Comparison of ENCODE assay signal across 8 cellular contexts in the genomic region with DNA sequence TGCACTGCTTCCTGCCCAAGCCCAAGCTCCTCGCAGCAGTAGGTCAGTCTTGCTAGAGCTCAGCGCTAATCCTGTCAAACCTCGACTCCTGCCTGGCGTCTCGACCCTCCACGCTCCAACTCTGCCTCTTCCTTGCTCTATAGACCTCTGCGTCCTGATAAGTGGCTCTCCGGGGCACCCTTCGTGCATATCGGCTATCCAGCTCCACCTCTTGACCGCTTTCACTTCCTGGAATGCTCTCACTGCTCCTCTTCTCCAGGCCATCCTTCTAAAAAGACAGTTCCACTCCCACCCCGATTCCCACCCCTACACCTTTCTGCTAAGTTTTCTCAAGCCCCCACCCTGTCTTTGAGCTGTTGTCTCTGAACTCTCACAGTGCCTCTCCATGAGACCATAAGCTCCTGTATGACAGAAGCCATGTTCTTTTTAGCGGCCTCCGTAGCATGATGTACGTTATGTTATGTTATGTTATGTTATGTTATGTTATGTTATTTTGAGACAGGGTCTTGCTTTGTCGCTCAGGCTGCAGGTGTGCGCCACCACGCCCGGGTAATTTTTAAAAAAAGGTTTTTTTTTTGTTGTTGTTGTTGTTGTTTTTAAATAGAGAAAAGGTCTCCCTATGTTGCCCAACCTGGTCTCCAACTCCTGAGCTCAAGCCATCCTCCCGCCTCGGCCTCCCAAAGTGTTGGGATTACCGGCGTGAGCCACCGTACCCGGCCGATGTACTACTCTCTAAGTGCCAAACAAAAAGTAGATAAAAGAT. TPM values are rescaled to one million over a fixed set of nuclear protein-coding genes. Genes with fewer than 3 reads are reported as not detected.
A peak's percentile ranks its signal among the peaks of the same experiment; 100 is the strongest.
DNase-seq lines count a peak whose midpoint lies in the region; ATAC-seq and TF ChIP-seq lines count a peak whose summit lies in the region.

No MANE protein-coding gene starts in this region.

- H3K27ac Mint-ChIP-seq in CD14-positive monocyte (peak overlapping the region; percentile 98 to 100 (median 99)), H9 (peak overlapping the region; percentile 88 to 99 (median 97))

- H2BK12ac ChIP-seq in H9 (ENCODE audit: insufficient read length, low read depth, low read length), result no peak overlapping the region

- H3K27ac ChIP-seq in H9 (ENCODE audit: insufficient read length, low read depth, low read length) (peak overlapping the region; percentile 4), Panc1 (ENCODE audit: low read length) (peak overlapping the region; percentile 71), dorsolateral prefrontal cortex (peak overlapping the region in 58 of 59 donors; percentile 67 to 97 (median 90)), mesodermal cell (ENCODE audit: low read depth, low read length, severe bottlenecking) (peak overlapping the region; percentile 83), uterus (peak overlapping the region; percentile 84 to 92)

- H3K79me1 ChIP-seq in H9 (ENCODE audit: insufficient read depth, low read depth, low read length, poor library complexity, severe bottlenecking), result peaks cover 3% of the 10 kb centered on the region

- H3T11ph ChIP-seq in H9 (ENCODE audit: low read length), result no peak overlapping the region

- no peak for TF ChIP-seq POLR2A in uterus (IDR thresholded peaks at IDR 0.05)

- H2BK5ac ChIP-seq in H9 (ENCODE audit: insufficient read length, low read length), result no peak overlapping the region

- ATAC-seq in Panc1 (peak; percentile 4; the same call in 1 of the 2 replicates), GM21737 (IDR thresholded peaks at IDR 0.05; ENCODE audit: unreplicated experiment) (no peak)

- H3K9me3 Mint-ChIP-seq in CD14-positive monocyte (no peaks in the 10 kb centered on the region), H9 (no peaks in the 10 kb centered on the region)

- no peak overlapping the region for H3K4ac ChIP-seq in H9 (ENCODE audit: low read depth, low read length)

- H3K27me3 Mint-ChIP-seq in CD14-positive monocyte (ENCODE audit: low read depth in 3 of 3) (peaks cover 0 to 6% (median 0%) of the 10 kb centered on the region in 3 donors), H9 (ENCODE audit: low read depth) (no peaks in the 10 kb centered on the region)

- H4K5ac ChIP-seq in H9 (ENCODE audit: insufficient read length, low read depth, low read length), result no peak overlapping the region

- intact Hi-C loops in CD14-positive monocyte (cut with micrococcal nuclease) (loop anchor here (2.0 to 5.0 kb wide), 2 partner anchors 55 to 62 kb away; partner anchors contain the start of gene CERS5 (in 1 of the 2)), Panc1 (cut with micrococcal nuclease; ENCODE audit: unreplicated experiment) (loop anchor here (5.0 kb wide), 1 partner anchor 55 kb away; the partner anchor contains the start of gene CERS5), dorsolateral prefrontal cortex (cut with DNase I) (loop anchor here (2.0 kb wide), 1 partner anchor 54 kb away; the partner anchor contains the start of gene CERS5 (in 2 of the 2)), uterus (cut with DNase I; ENCODE audit: low total_unique reads) (no loop called here)

- H4K20me1 ChIP-seq in H9 (ENCODE audit: control insufficient read depth, insufficient read depth, insufficient read length), result no peaks in the 10 kb centered on the region

- H3K4me3 ChIP-seq in Panc1 (ENCODE audit: low read depth in 2 of 2, low read length in 2 of 2) (peak overlapping the region; percentile 64 to 99), dorsolateral prefrontal cortex (peak overlapping the region; percentile 72 to 100 (median 96)), mesodermal cell (ENCODE audit: extremely low read depth, insufficient read depth, low read length, poor library complexity, severe bottlenecking) (peak overlapping the region; percentile 81), uterus (peak overlapping the region; percentile 70 to 74)

- H3K36me3 Mint-ChIP-seq in CD14-positive monocyte (peaks cover 20 to 34% of the 10 kb centered on the region in 2 donors), H9 (ENCODE audit: insufficient read depth in 1 of 3, low read depth in 3 of 3) (peaks cover 2 to 9% (median 5%) of the 10 kb centered on the region in 3 experiments; a peak in 4 of 7 replicates)

- no peak overlapping the region for H2BK120ac ChIP-seq in H9 (ENCODE audit: low read depth, low read length, poor library complexity, severe bottlenecking)

- H3K9ac ChIP-seq in H9 (ENCODE audit: extremely low read depth, insufficient read length, low read length), result peak overlapping the region; percentile 34

- POLR2A ChIA-PET in Panc1 (lab: Charles Lee), result interaction anchor here (0.5 to 0.6 kb wide), 3 partner anchors 12 to 773 kb away, joined by 3 to 4 read pairs (median 3); no protein-coding TSS in a partner anchor

- H3K4me2 ChIP-seq in H9 (ENCODE audit: insufficient read depth, insufficient read length, low read length), result peak overlapping the region; percentile 52

- H3K14ac ChIP-seq in H9 (ENCODE audit: insufficient read depth, low read length), result peak overlapping the region; percentile 13; the same call in 1 of the 2 replicates

- no peaks in the 10 kb centered on the region for H3K79me2 ChIP-seq in H9 (ENCODE audit: insufficient read depth, low read length)

- no CpG with 5 or more reads among the region's 26 CpGs for WGBS in H9 (ENCODE audit: extremely low coverage, insufficient read length, low lambda C conversion rate)
- 6 to 19% methylated on average over 16 to 21 of the region's 26 CpGs for WGBS in mesodermal cell (ENCODE audit: insufficient coverage in 2 of 2), 2 experiments

- DNase-seq in CD14-positive monocyte (ENCODE audit: low spot score), result no peak
- no peak for DNase-seq in H9
- DNase-seq in Panc1 (ENCODE audit: low read depth, low spot score), result no peak
- no peak for DNase-seq in dorsolateral prefrontal cortex
- no peak for DNase-seq in uterus
- DNase-seq in NCI-H2081 (lab: John Stamatoyannopoulos, UW), result no peak

- no peak overlapping the region for H3K23ac ChIP-seq in H9 (ENCODE audit: insufficient read length, low read depth, low read length)

- peaks cover 26% of the 10 kb centered on the region for H3K4me1 Mint-ChIP-seq in CD14-positive monocyte
- peaks cover 15 to 26% of the 10 kb centered on the region in 2 experiments for H3K4me1 Mint-ChIP-seq in H9

- H3K4me3 Mint-ChIP-seq in CD14-positive monocyte, result peak overlapping the region; percentile 98 to 99
- peak overlapping the region; percentile 93 to 94 for H3K4me3 Mint-ChIP-seq in H9

- no peak overlapping the region for H2AFZ ChIP-seq in H9 (ENCODE audit: low read length)

- H3K9me3 ChIP-seq in H9 (ENCODE audit: control insufficient read depth, low read depth, low read length) (no peaks in the 10 kb centered on the region), Panc1 (ENCODE audit: control insufficient read depth, insufficient read depth, low read depth, low read length) (no peaks in the 10 kb centered on the region), mesodermal cell (ENCODE audit: control insufficient read depth, low read length) (no peaks in the 10 kb centered on the region), uterus (no peaks in the 10 kb centered on the region)

- no peak overlapping the region for H2AK5ac ChIP-seq in H9 (ENCODE audit: insufficient read length, low read length)

- H2BK15ac ChIP-seq in H9 (ENCODE audit: low read depth, low read length), result no peak overlapping the region

- TSS peak; percentile 58 for BruUV-seq in Panc1 (replicated peaks; lab: Mats Ljungman, UMichigan)

- H4K8ac ChIP-seq in H9 (replicated peaks; ENCODE audit: insufficient read length, low read depth, low read length), result no peak overlapping the region

- H3K36me3 ChIP-seq in Panc1 (ENCODE audit: control insufficient read depth, insufficient read depth, low read length), result no peaks in the 10 kb centered on the region
- peaks cover 12% of the 10 kb centered on the region for H3K36me3 ChIP-seq in mesodermal cell (ENCODE audit: control insufficient read depth, insufficient read depth, low read length)
- no peaks in the 10 kb centered on the region for H3K36me3 ChIP-seq in uterus

- no peak for TF ChIP-seq CTCF in CD14-positive monocyte (IDR thresholded peaks at IDR 0.05)
- no peak for TF ChIP-seq CTCF in H9 (conservative IDR thresholded peaks at IDR 0.05)
- no peak for TF ChIP-seq CTCF in Panc1 (IDR thresholded peaks at IDR 0.05)
- peak in 1 of 56 donors; percentile 6 for TF ChIP-seq CTCF in dorsolateral prefrontal cortex (IDR thresholded peaks at IDR 0.05 in 54 of 56, conservative IDR thresholded peaks at IDR 0.05 in 2 of 56; ENCODE audit: low read depth in 1 of 56, partially characterized antibody in 56 of 56)
- no peak for TF ChIP-seq CTCF in uterus (IDR thresholded peaks at IDR 0.05)

- peak overlapping the region; percentile 0 for H3K18ac ChIP-seq in H9 (ENCODE audit: insufficient read length, low read depth, low read length)

- no peaks in the 10 kb centered on the region for H3K27me3 ChIP-seq in H9 (ENCODE audit: insufficient read depth, low read length)
- no peaks in the 10 kb centered on the region for H3K27me3 ChIP-seq in Panc1 (ENCODE audit: control insufficient read depth, insufficient read depth, low read length)
- H3K27me3 ChIP-seq in dorsolateral prefrontal cortex, result no peaks in the 10 kb centered on the region
- H3K27me3 ChIP-seq in uterus, result no peaks in the 10 kb centered on the region

- peaks cover 3% of the 10 kb centered on the region for H3K23me2 ChIP-seq in H9 (ENCODE audit: insufficient read length, low read depth, low read length, poor library complexity, severe bottlenecking)

- no peak overlapping the region for H3K56ac ChIP-seq in H9 (ENCODE audit: insufficient read length, low read depth, low read length)

- peaks cover 10% of the 10 kb centered on the region; the same call in 1 of the 2 replicates for H3K4me1 ChIP-seq in H9 (ENCODE audit: insufficient read depth, low read length)
- H3K4me1 ChIP-seq in Panc1 (ENCODE audit: control insufficient read depth, insufficient read depth, low read length), result peaks cover 15% of the 10 kb centered on the region
- peaks cover 15% of the 10 kb centered on the region for H3K4me1 ChIP-seq in mesodermal cell (ENCODE audit: control insufficient read depth, insufficient read depth, low read length, poor library complexity, severe bottlenecking)
- peaks cover 3 to 16% of the 10 kb centered on the region in 2 donors for H3K4me1 ChIP-seq in uterus

- in situ Hi-C loops in Panc1 (cut with HindIII; ENCODE audit: low pct_unique_long_range_greater_than_20kb, low sequenced_read_pairs), result no loop called here

- no peak overlapping the region for H2BK20ac ChIP-seq in H9 (ENCODE audit: low read depth, low read length, poor library complexity, severe bottlenecking)

- CTCF ChIA-PET in Panc1 (lab: Charles Lee), result interaction anchor here (0.5 to 2.6 kb wide), 12 partner anchors 11 to 408 kb away, joined by 3 to 15 read pairs (median 5); partner anchors contain the start of gene CERS5

- H4K91ac ChIP-seq in H9 (ENCODE audit: insufficient read length, low read depth, low read length), result no peak overlapping the region

RNA-seq across cellular contexts. Expression of gene COX14, which starts 0.6 kb away (rescaled TPM):
- 100 to 1,000 TPM; 231 to 257 TPM for polyA plus RNA-seq in CD14-positive monocyte
- total RNA-seq in H9 (2021), result 31.2 and 31.9 TPM in 2 replicates
- 74.5 TPM for total RNA-seq in Panc1 (2021; ENCODE audit: unreplicated experiment)
- 81.3 TPM for polyA plus RNA-seq in Panc1 (2012; ENCODE audit: insufficient read length)
- total RNA-seq in dorsolateral prefrontal cortex, result 10 to 100 TPM; 34.1 to 74.3 (median 53.9) TPM
- 35.8 TPM for polyA plus RNA-seq in mesodermal cell (2013, experiment 1 of 2)
- polyA plus RNA-seq in mesodermal cell (2013, experiment 2 of 2), result 28.5 TPM
- 100 to 1,000 TPM in 1 of 4 donors, 10 to 100 TPM in 3; 14.3 to 121 (median 45.4) TPM for total RNA-seq in uterus

RNA-seq across cellular contexts. Expression of gene GPD1, which starts 8.8 kb away (rescaled TPM):
- not detected for polyA plus RNA-seq in CD14-positive monocyte
- total RNA-seq in H9 (2021) (0.70 and 1.2 TPM in 2 replicates), Panc1 (2021; ENCODE audit: unreplicated experiment) (0.28 TPM), dorsolateral prefrontal cortex (10 to 100 TPM in 35 of 120 experiments, 1 to 10 TPM in 85; 2.0 to 47.2 (median 7.3) TPM), uterus (not detected)
- not detected for polyA plus RNA-seq in Panc1 (2012; ENCODE audit: insufficient read length)
- polyA plus RNA-seq in mesodermal cell (2013, experiment 1 of 2), result not detected
- polyA plus RNA-seq in mesodermal cell (2013, experiment 2 of 2), result 0.30 TPM

RNA-seq across cellular contexts. Expression of gene SMARCD1, which starts 27.5 kb away (rescaled TPM):
- 1 to 10 TPM; 3.7 to 7.8 TPM for polyA plus RNA-seq in CD14-positive monocyte
- total RNA-seq in H9 (2021), result 142 and 152 TPM in 2 replicates
- 84.9 TPM for total RNA-seq in Panc1 (2021; ENCODE audit: unreplicated experiment)
- 87.5 TPM for polyA plus RNA-seq in Panc1 (2012; ENCODE audit: insufficient read length)
- total RNA-seq in dorsolateral prefrontal cortex, result 10 to 100 TPM; 30.8 to 66.7 (median 44.2) TPM
- 95.4 TPM for polyA plus RNA-seq in mesodermal cell (2013, experiment 1 of 2)
- polyA plus RNA-seq in mesodermal cell (2013, experiment 2 of 2), result 93.2 TPM
- total RNA-seq in uterus, result 10 to 100 TPM in 3 of 4 donors, 1 to 10 TPM in 1; 4.1 to 54.6 (median 39.6) TPM

RNA-seq across cellular contexts. Expression of gene CERS5, which starts 54.5 kb away (rescaled TPM):
- polyA plus RNA-seq in CD14-positive monocyte, result 10 to 100 TPM; 38.7 to 44.4 TPM
- total RNA-seq in H9 (2021), result 62.5 and 68.8 TPM in 2 replicates
- total RNA-seq in Panc1 (2021; ENCODE audit: unreplicated experiment), result 50.5 TPM
- 40.1 TPM for polyA plus RNA-seq in Panc1 (2012; ENCODE audit: insufficient read length)
- 100 to 1,000 TPM in 13 of 120 experiments, 10 to 100 TPM in 107; 48.2 to 123 (median 77.2) TPM for total RNA-seq in dorsolateral prefrontal cortex
- 45.0 TPM for polyA plus RNA-seq in mesodermal cell (2013, experiment 1 of 2)
- 42.5 TPM for polyA plus RNA-seq in mesodermal cell (2013, experiment 2 of 2)
- total RNA-seq in uterus, result 10 to 100 TPM in 3 of 4 donors, 1 to 10 TPM in 1; 9.1 to 73.9 (median 40.5) TPM

RNA-seq across cellular contexts. Expression of gene ASIC1, which starts 55.2 kb away (rescaled TPM):
- polyA plus RNA-seq in CD14-positive monocyte, result not detected
- total RNA-seq in H9 (2021) (3.9 and 4.0 TPM in 2 replicates), Panc1 (2021; ENCODE audit: unreplicated experiment) (13.5 TPM), dorsolateral prefrontal cortex (10 to 100 TPM; 24.4 to 56.2 (median 38.4) TPM), uterus (1 to 10 TPM in 2 of 4 donors, not detected in 2; 3.5 to 5.6 TPM)
- 14.4 TPM for polyA plus RNA-seq in Panc1 (2012; ENCODE audit: insufficient read length)
- polyA plus RNA-seq in mesodermal cell (2013, experiment 1 of 2), result 9.8 TPM
- polyA plus RNA-seq in mesodermal cell (2013, experiment 2 of 2), result 8.9 TPM

Comparison
In these comparisons a context has a peak if more than half of its experiments do, and no peak if none do; other contexts are left out.
1. H3K27ac ChIP-seq: peak in every context shown above with its lines; median percentile 90 in dorsolateral prefrontal cortex; 88 in uterus; 83 in mesodermal cell; 71 in Panc1; 4 in H9.